In the genomic region with DNA sequence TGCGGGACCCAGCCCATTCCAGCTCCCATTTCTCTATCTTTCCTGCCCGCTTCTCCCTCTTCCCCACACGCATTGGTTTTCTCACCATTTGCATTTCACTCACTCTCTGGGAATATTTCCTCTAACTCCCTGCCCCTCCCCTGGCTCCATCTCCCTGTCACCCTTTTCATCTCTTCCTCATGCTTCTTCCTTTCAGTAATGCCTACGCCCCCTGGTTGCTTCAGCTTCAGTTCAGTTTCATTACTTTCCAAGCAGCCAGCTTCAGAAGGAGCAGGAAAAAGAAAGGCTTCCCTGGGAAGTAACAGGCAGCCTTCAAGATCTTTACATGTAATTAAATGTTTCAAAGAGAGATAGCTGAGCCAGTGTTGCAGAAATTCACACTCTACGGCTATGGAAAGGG, we compare ENCODE assay signal across 1 cellular context.
TF ChIP-seq lines count a peak whose summit lies in the region.

No MANE protein-coding gene starts in this region.

TF ChIP-seq in HEK293, 187 proteins besides CTCF, POLR2A, EP300 and RAD21 (continued from another document):
- TF ChIP-seq, protein P1, sequence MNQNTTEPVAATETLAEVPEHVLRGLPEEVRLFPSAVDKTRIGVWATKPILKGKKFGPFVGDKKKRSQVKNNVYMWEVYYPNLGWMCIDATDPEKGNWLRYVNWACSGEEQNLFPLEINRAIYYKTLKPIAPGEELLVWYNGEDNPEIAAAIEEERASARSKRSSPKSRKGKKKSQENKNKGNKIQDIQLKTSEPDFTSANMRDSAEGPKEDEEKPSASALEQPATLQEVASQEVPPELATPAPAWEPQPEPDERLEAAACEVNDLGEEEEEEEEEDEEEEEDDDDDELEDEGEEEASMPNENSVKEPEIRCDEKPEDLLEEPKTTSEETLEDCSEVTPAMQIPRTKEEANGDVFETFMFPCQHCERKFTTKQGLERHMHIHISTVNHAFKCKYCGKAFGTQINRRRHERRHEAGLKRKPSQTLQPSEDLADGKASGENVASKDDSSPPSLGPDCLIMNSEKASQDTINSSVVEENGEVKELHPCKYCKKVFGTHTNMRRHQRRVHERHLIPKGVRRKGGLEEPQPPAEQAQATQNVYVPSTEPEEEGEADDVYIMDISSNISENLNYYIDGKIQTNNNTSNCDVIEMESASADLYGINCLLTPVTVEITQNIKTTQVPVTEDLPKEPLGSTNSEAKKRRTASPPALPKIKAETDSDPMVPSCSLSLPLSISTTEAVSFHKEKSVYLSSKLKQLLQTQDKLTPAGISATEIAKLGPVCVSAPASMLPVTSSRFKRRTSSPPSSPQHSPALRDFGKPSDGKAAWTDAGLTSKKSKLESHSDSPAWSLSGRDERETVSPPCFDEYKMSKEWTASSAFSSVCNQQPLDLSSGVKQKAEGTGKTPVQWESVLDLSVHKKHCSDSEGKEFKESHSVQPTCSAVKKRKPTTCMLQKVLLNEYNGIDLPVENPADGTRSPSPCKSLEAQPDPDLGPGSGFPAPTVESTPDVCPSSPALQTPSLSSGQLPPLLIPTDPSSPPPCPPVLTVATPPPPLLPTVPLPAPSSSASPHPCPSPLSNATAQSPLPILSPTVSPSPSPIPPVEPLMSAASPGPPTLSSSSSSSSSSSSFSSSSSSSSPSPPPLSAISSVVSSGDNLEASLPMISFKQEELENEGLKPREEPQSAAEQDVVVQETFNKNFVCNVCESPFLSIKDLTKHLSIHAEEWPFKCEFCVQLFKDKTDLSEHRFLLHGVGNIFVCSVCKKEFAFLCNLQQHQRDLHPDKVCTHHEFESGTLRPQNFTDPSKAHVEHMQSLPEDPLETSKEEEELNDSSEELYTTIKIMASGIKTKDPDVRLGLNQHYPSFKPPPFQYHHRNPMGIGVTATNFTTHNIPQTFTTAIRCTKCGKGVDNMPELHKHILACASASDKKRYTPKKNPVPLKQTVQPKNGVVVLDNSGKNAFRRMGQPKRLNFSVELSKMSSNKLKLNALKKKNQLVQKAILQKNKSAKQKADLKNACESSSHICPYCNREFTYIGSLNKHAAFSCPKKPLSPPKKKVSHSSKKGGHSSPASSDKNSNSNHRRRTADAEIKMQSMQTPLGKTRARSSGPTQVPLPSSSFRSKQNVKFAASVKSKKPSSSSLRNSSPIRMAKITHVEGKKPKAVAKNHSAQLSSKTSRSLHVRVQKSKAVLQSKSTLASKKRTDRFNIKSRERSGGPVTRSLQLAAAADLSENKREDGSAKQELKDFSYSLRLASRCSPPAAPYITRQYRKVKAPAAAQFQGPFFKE (tag by site-specific recombination; IDR thresholded peaks at IDR 0.05; ENCODE audit: borderline replicate concordance), result no peak
- TF ChIP-seq, protein P2, sequence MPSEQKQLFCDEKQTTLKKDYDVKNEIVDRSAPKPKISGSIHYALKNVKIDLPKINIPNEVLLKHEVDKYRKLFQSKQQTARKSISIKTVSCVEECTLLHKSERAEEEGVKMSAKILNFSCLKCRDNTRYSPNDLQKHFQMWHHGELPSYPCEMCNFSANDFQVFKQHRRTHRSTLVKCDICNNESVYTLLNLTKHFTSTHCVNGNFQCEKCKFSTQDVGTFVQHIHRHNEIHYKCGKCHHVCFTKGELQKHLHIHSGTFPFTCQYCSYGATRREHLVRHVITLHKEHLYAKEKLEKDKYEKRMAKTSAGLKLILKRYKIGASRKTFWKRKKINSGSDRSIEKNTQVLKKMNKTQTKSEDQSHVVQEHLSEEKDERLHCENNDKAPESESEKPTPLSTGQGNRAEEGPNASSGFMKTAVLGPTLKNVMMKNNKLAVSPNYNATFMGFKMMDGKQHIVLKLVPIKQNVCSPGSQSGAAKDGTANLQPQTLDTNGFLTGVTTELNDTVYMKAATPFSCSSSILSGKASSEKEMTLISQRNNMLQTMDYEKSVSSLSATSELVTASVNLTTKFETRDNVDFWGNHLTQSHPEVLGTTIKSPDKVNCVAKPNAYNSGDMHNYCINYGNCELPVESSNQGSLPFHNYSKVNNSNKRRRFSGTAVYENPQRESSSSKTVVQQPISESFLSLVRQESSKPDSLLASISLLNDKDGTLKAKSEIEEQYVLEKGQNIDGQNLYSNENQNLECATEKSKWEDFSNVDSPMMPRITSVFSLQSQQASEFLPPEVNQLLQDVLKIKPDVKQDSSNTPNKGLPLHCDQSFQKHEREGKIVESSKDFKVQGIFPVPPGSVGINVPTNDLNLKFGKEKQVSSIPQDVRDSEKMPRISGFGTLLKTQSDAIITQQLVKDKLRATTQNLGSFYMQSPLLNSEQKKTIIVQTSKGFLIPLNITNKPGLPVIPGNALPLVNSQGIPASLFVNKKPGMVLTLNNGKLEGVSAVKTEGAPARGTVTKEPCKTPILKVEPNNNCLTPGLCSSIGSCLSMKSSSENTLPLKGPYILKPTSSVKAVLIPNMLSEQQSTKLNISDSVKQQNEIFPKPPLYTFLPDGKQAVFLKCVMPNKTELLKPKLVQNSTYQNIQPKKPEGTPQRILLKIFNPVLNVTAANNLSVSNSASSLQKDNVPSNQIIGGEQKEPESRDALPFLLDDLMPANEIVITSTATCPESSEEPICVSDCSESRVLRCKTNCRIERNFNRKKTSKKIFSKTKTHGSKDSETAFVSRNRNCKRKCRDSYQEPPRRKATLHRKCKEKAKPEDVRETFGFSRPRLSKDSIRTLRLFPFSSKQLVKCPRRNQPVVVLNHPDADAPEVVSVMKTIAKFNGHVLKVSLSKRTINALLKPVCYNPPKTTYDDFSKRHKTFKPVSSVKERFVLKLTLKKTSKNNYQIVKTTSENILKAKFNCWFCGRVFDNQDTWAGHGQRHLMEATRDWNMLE (tag by site-specific recombination; conservative IDR thresholded peaks at IDR 0.05; ENCODE audit: low read depth), result no peak
- TF ChIP-seq ZEB2 (tag by site-specific recombination; IDR thresholded peaks at IDR 0.05), result no peak
- TF ChIP-seq ZNF585B (tag by site-specific recombination; IDR thresholded peaks at IDR 0.05), result no peak
TF ChIP-seq in HEK293: peak in this region for 2.
